ENCODE assay signal across 1 cellular context in the genomic region with DNA sequence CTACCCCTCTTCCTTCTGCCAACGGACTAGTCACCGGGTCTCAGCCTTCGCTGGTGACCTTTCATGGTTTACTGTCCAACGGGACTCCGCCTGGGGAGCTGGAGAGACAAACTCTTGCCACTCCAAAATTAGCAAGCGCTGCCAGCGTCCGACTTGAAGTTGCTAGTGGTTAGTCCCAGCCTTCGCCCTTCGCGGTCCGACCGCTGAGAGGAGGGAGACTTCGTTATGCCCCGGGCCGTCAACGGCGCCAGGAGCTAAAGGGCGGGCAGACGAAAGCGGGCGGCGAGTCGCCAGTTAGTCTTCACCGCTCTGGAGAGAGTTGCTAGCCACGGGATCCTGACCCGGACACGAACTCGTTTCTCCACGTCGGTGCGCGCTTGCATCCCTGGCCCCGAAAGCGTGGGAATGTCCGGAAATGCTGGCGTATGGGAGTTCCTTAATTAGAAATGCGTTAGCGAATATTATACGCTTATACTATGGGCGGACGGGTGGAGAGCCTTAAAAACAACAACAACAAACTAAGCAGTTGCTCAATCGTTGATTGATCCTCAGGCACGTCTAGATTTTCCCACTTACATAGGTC.
TF ChIP-seq lines count a peak whose summit lies in the region.

No MANE protein-coding gene starts in this region.

TF ChIP-seq in GM23338, 12 proteins besides CTCF, POLR2A, EP300 and RAD21 (continued from another document):
- TF ChIP-seq, protein P1, sequence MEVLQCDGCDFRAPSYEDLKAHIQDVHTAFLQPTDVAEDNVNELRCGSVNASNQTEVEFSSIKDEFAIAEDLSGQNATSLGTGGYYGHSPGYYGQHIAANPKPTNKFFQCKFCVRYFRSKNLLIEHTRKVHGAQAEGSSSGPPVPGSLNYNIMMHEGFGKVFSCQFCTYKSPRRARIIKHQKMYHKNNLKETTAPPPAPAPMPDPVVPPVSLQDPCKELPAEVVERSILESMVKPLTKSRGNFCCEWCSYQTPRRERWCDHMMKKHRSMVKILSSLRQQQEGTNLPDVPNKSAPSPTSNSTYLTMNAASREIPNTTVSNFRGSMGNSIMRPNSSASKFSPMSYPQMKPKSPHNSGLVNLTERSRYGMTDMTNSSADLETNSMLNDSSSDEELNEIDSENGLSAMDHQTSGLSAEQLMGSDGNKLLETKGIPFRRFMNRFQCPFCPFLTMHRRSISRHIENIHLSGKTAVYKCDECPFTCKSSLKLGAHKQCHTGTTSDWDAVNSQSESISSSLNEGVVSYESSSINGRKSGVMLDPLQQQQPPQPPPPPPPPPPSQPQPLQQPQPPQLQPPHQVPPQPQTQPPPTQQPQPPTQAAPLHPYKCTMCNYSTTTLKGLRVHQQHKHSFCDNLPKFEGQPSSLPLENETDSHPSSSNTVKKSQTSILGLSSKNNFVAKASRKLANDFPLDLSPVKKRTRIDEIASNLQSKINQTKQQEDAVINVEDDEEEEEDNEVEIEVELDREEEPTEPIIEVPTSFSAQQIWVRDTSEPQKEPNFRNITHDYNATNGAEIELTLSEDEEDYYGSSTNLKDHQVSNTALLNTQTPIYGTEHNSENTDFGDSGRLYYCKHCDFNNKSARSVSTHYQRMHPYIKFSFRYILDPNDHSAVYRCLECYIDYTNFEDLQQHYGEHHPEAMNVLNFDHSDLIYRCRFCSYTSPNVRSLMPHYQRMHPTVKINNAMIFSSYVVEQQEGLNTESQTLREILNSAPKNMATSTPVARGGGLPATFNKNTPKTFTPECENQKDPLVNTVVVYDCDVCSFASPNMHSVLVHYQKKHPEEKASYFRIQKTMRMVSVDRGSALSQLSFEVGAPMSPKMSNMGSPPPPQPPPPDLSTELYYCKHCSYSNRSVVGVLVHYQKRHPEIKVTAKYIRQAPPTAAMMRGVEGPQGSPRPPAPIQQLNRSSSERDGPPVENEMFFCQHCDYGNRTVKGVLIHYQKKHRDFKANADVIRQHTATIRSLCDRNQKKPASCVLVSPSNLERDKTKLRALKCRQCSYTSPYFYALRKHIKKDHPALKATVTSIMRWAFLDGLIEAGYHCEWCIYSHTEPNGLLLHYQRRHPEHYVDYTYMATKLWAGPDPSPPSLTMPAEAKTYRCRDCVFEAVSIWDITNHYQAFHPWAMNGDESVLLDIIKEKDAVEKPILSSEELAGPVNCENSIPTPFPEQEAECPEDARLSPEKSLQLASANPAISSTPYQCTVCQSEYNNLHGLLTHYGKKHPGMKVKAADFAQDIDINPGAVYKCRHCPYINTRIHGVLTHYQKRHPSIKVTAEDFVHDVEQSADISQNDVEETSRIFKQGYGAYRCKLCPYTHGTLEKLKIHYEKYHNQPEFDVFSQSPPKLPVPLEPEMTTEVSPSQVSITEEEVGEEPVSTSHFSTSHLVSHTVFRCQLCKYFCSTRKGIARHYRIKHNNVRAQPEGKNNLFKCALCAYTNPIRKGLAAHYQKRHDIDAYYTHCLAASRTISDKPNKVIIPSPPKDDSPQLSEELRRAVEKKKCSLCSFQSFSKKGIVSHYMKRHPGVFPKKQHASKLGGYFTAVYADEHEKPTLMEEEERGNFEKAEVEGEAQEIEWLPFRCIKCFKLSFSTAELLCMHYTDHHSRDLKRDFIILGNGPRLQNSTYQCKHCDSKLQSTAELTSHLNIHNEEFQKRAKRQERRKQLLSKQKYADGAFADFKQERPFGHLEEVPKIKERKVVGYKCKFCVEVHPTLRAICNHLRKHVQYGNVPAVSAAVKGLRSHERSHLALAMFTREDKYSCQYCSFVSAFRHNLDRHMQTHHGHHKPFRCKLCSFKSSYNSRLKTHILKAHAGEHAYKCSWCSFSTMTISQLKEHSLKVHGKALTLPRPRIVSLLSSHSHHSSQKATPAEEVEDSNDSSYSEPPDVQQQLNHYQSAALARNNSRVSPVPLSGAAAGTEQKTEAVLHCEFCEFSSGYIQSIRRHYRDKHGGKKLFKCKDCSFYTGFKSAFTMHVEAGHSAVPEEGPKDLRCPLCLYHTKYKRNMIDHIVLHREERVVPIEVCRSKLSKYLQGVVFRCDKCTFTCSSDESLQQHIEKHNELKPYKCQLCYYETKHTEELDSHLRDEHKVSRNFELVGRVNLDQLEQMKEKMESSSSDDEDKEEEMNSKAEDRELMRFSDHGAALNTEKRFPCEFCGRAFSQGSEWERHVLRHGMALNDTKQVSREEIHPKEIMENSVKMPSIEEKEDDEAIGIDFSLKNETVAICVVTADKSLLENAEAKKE (CRISPR knock-in tag; IDR thresholded peaks at IDR 0.05): no peak
- TF ChIP-seq EZH2phosphoT487 (IDR thresholded peaks at IDR 0.05; ENCODE audit: unreplicated experiment) (no peak), ZNF114 (CRISPR knock-in tag; IDR thresholded peaks at IDR 0.05) (no peak), NANOG (IDR thresholded peaks at IDR 0.05; ENCODE audit: borderline replicate concordance) (no peak), JUNB (IDR thresholded peaks at IDR 0.05; ENCODE audit: unreplicated experiment) (no peak), CREB1 (CRISPR knock-in tag; IDR thresholded peaks at IDR 0.05; ENCODE audit: low read depth) (no peak), POLR2AphosphoS5 (IDR thresholded peaks at IDR 0.05; ENCODE audit: low read depth) (no peak), EZH2 (IDR thresholded peaks at IDR 0.05; ENCODE audit: low read depth, unreplicated experiment) (no peak)
- TF ChIP-seq, protein P2, sequence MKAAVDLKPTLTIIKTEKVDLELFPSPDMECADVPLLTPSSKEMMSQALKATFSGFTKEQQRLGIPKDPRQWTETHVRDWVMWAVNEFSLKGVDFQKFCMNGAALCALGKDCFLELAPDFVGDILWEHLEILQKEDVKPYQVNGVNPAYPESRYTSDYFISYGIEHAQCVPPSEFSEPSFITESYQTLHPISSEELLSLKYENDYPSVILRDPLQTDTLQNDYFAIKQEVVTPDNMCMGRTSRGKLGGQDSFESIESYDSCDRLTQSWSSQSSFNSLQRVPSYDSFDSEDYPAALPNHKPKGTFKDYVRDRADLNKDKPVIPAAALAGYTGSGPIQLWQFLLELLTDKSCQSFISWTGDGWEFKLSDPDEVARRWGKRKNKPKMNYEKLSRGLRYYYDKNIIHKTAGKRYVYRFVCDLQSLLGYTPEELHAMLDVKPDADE (IDR thresholded peaks at IDR 0.05): no peak
- TF ChIP-seq, protein P3, sequence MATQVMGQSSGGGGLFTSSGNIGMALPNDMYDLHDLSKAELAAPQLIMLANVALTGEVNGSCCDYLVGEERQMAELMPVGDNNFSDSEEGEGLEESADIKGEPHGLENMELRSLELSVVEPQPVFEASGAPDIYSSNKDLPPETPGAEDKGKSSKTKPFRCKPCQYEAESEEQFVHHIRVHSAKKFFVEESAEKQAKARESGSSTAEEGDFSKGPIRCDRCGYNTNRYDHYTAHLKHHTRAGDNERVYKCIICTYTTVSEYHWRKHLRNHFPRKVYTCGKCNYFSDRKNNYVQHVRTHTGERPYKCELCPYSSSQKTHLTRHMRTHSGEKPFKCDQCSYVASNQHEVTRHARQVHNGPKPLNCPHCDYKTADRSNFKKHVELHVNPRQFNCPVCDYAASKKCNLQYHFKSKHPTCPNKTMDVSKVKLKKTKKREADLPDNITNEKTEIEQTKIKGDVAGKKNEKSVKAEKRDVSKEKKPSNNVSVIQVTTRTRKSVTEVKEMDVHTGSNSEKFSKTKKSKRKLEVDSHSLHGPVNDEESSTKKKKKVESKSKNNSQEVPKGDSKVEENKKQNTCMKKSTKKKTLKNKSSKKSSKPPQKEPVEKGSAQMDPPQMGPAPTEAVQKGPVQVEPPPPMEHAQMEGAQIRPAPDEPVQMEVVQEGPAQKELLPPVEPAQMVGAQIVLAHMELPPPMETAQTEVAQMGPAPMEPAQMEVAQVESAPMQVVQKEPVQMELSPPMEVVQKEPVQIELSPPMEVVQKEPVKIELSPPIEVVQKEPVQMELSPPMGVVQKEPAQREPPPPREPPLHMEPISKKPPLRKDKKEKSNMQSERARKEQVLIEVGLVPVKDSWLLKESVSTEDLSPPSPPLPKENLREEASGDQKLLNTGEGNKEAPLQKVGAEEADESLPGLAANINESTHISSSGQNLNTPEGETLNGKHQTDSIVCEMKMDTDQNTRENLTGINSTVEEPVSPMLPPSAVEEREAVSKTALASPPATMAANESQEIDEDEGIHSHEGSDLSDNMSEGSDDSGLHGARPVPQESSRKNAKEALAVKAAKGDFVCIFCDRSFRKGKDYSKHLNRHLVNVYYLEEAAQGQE (IDR thresholded peaks at IDR 0.05; ENCODE audit: unreplicated experiment): no peak
